2 cellular contexts compared by ENCODE assay signal in genomic region chr3:32452009-32452408, GRCh38.
TF ChIP-seq lines count a peak whose summit lies in the region.

No MANE protein-coding gene starts in this region.

TF ChIP-seq in liver, 16 proteins besides CTCF, POLR2A, EP300 and RAD21:
- no peak for TF ChIP-seq REST (IDR thresholded peaks at IDR 0.05)
- peak; percentile 65 to 69 for TF ChIP-seq HNF4A (conservative IDR thresholded peaks at IDR 0.05)
- peak; percentile 57 for TF ChIP-seq RXRA (IDR thresholded peaks at IDR 0.05)
- TF ChIP-seq FOXA1 (IDR thresholded peaks at IDR 0.05), result peak; percentile 23

TF ChIP-seq in HepG2, 621 proteins besides CTCF, POLR2A, EP300 and RAD21 (continued from another document):
- TF ChIP-seq ZNF225 (CRISPR knock-in tag; IDR thresholded peaks at IDR 0.05) (no peak), SETDB1 (CRISPR knock-in tag; IDR thresholded peaks at IDR 0.05; ENCODE audit: borderline replicate concordance) (no peak), ZNF761 (CRISPR knock-in tag; conservative IDR thresholded peaks at IDR 0.05) (no peak), ZNF276 (CRISPR knock-in tag; IDR thresholded peaks at IDR 0.05; ENCODE audit: low read depth) (no peak), ZNF792 (CRISPR knock-in tag; IDR thresholded peaks at IDR 0.05) (no peak), IKZF5 (CRISPR knock-in tag; IDR thresholded peaks at IDR 0.05) (no peak)
